In genomic region chr1:151710187-151710586, GRCh38 we compare ENCODE assay signal across 8 cellular contexts. TPM values are rescaled to one million over a fixed set of nuclear protein-coding genes. Genes with fewer than 3 reads are reported as not detected.
DNase-seq lines count a peak whose midpoint lies in the region; ATAC-seq and TF ChIP-seq lines count a peak whose summit lies in the region.
"Had no signal": no experiment of that assay in that cellular context is flagged by ENCODE, and none has a peak within 500 bp of the region (broad histone marks: within the 10 kb centered on the region; RNA-seq: fewer than 3 reads in every experiment).

No MANE protein-coding gene starts in this region.

- no peaks in the 10 kb centered on the region for H3K27me3 ChIP-seq in GM23338 (ENCODE audit: insufficient read depth)

- H3K4me1 ChIP-seq in GM23338 (ENCODE audit: insufficient read depth) = 0 out of 2 replicates have a peak, but pooled peaks cover under 1% of the 10 kb centered on the region

- peak; percentile 38 for ATAC-seq in GM23338
- ATAC-seq in HG02623 (IDR thresholded peaks at IDR 0.05; ENCODE audit: unreplicated experiment) = no peak

- H3K4me3 Mint-ChIP-seq in GM23338 (no peak overlapping the region), immature natural killer cell (no peak overlapping the region)
- H3K4me3 Mint-ChIP-seq: activated naive CD8-positive, alpha-beta T cell treated with anti-CD3 and anti-CD28 coated beads, Interleukin-2, amount 10 ng/mL, durations not matched to agents 7 days and 5 days had no signal

- no peak overlapping the region for H3K4me2 ChIP-seq in GM23338

- H3K9me2 ChIP-seq in GM23338 (ENCODE audit: insufficient read depth) = no peaks in the 10 kb centered on the region

- peaks cover 11% of the 10 kb centered on the region for H3K4me1 Mint-ChIP-seq in GM23338
- no peaks in the 10 kb centered on the region for H3K4me1 Mint-ChIP-seq in immature natural killer cell

- no peaks in the 10 kb centered on the region for H3F3A ChIP-seq in GM23338 (replicated peaks; ENCODE audit: low read depth)

- peak; percentile 83 for DNase-seq in GM23338 (ENCODE audit: low spot score)
- DNase-seq in NCI-H748 treated with DMSO at 0.1 percent for 48 hours (lab: John Stamatoyannopoulos, UW) = peak; percentile 85
- peak; percentile 47 to 48 for DNase-seq in cardiac fibroblast (ENCODE audit: low read depth in 2 of 2)
- DNase-seq in putamen (ENCODE audit: low spot score) = peak; percentile 85
- DNase-seq in immature natural killer cell = no peak
- DNase-seq in NOMO-1 treated with dmso at 0.1 percent for 144 hours (lab: John Stamatoyannopoulos, UW; ENCODE audit: unreplicated experiment) = no peak
- DNase-seq: activated naive CD8-positive, alpha-beta T cell treated with anti-CD3 and anti-CD28 coated beads, Interleukin-2, amount 10 ng/mL, durations not matched to agents 7 days and 5 days had no signal

- no peak overlapping the region for H3K27ac ChIP-seq in GM23338 (ENCODE audit: low read depth)

- no peaks in the 10 kb centered on the region for H4K20me1 ChIP-seq in GM23338 (replicated peaks; ENCODE audit: insufficient read depth)

- H3K4me3 ChIP-seq in GM23338 (no peak overlapping the region), cardiac fibroblast (replicated peaks in 1 of 2; ENCODE audit: low read depth in 2 of 2, low read length in 2 of 2) (no peak overlapping the region)

- H3K36me3 Mint-ChIP-seq in GM23338 (ENCODE audit: low read depth) = no peaks in the 10 kb centered on the region
- H3K36me3 Mint-ChIP-seq in immature natural killer cell = no peaks in the 10 kb centered on the region
- H3K36me3 Mint-ChIP-seq: activated naive CD8-positive, alpha-beta T cell treated with anti-CD3 and anti-CD28 coated beads, Interleukin-2, amount 10 ng/mL, durations not matched to agents 7 days and 5 days had no signal

- H3K27me3 Mint-ChIP-seq in GM23338 (ENCODE audit: insufficient read depth, low read depth, poor library complexity) (peaks cover 12% of the 10 kb centered on the region), immature natural killer cell (ENCODE audit: low read depth in 3 of 3) (peaks cover 2 to 6% (median 4%) of the 10 kb centered on the region in 3 donors)

- TF ChIP-seq CTCF in GM23338 (conservative IDR thresholded peaks at IDR 0.05; ENCODE audit: low read depth in 2 of 2) (no peak), cardiac fibroblast (IDR thresholded peaks at IDR 0.05; ENCODE audit: low read depth, low read length) (no peak)

- H3K9me3 Mint-ChIP-seq in GM23338 (no peaks in the 10 kb centered on the region), immature natural killer cell (no peaks in the 10 kb centered on the region)
- H3K9me3 Mint-ChIP-seq: activated naive CD8-positive, alpha-beta T cell treated with anti-CD3 and anti-CD28 coated beads, Interleukin-2, amount 10 ng/mL, durations not matched to agents 7 days and 5 days had no signal

- no peaks in the 10 kb centered on the region for H3K79me2 ChIP-seq in GM23338 (replicated peaks; ENCODE audit: insufficient read depth)

- no peaks in the 10 kb centered on the region for H3K36me3 ChIP-seq in GM23338 (ENCODE audit: insufficient read depth)

- H3K27ac Mint-ChIP-seq in GM23338 (no peak overlapping the region), immature natural killer cell (no peak overlapping the region)
- H3K27ac Mint-ChIP-seq: activated naive CD8-positive, alpha-beta T cell treated with anti-CD3 and anti-CD28 coated beads, Interleukin-2, amount 10 ng/mL, durations not matched to agents 7 days and 5 days had no signal

- no peak overlapping the region for H2AFZ ChIP-seq in GM23338

TF ChIP-seq in GM23338, 12 proteins besides CTCF, POLR2A, EP300 and RAD21:
- TF ChIP-seq CREB1 (CRISPR knock-in tag; IDR thresholded peaks at IDR 0.05; ENCODE audit: low read depth) (peak; percentile 89), REST (IDR thresholded peaks at IDR 0.05; ENCODE audit: unreplicated experiment) (no peak), ZNF331 (CRISPR knock-in tag; IDR thresholded peaks at IDR 0.05; ENCODE audit: low read depth) (no peak)

RNA-seq across cellular contexts. Expression of gene CELF3, which starts 6.4 kb away (rescaled TPM):
- 0.31 and 0.39 TPM in 2 replicates for total RNA-seq in GM23338 (2014; rRNA removed; shearing (Covaris generic))
- 0.16 and 0.58 TPM in 2 replicates for polyA plus RNA-seq in GM23338 (2016; fragmentation: Nextera tagmentation; extraction: Ambion mirVana)
- polyA plus RNA-seq in immature natural killer cell = not detected
- total RNA-seq: activated naive CD8-positive, alpha-beta T cell treated with anti-CD3 and anti-CD28 coated beads, Interleukin-2, amount 10 ng/mL, durations not matched to agents 7 days and 5 days had no signal

RNA-seq across cellular contexts. Expression of gene RIIAD1, which starts 11.1 kb away (rescaled TPM):
- total RNA-seq in GM23338 (2014; rRNA removed; shearing (Covaris generic)) = not detected in 2 replicates
- polyA plus RNA-seq in GM23338 (2016; fragmentation: Nextera tagmentation; extraction: Ambion mirVana) (not detected in 2 replicates), immature natural killer cell (not detected)
- total RNA-seq: activated naive CD8-positive, alpha-beta T cell treated with anti-CD3 and anti-CD28 coated beads, Interleukin-2, amount 10 ng/mL, durations not matched to agents 7 days and 5 days had no signal

RNA-seq across cellular contexts. Expression of gene MRPL9, which starts 53.1 kb away (rescaled TPM):
- 88.5 and 89.0 TPM in 2 replicates for total RNA-seq in GM23338 (2014; rRNA removed; shearing (Covaris generic))
- polyA plus RNA-seq in GM23338 (2016; fragmentation: Nextera tagmentation; extraction: Ambion mirVana) = 126 TPM in 2 replicates
- 100 to 1,000 TPM; 120 to 128 (median 128) TPM for polyA plus RNA-seq in immature natural killer cell

Comparison
In these comparisons a context has a peak if more than half of its experiments do, and no peak if none do; other contexts are left out.
1. DNase-seq: peak in GM23338 (single experiment), NCI-H748 treated with DMSO at 0.1 percent for 48 hours (single experiment), cardiac fibroblast (2 of 2) and putamen (single experiment); none in immature natural killer cell (0 of 3) and NOMO-1 treated with dmso at 0.1 percent for 144 hours (single experiment).